In the genomic region with DNA sequence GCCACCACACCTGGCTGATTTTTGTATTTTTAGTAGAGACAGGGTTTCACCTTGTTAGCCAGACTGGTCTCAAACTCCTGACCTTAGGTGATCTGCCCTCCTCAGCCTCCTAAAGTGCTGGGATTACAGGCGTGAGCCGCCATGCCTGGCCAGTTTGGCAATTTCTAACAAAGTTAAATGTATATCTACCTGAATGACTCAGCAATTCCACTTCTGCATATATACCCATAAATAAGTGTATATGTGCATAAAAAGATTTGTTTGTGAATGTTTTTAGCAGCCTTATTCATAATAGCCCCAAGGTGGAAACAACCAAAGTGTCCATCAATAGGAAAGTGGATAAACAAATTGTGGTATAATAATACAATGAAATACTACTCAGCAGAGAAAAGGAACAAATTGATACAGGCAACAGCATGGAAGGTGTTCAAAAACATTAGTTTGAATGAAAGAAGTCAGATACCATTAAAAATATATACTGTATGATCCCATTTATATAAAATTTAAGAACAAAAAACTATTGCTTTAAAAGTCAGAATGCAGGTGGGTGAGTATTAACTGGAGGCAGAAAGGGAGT, we compare ENCODE assay signal across 25 cellular contexts.
"Had no signal": no experiment of that assay in that cellular context is flagged by ENCODE, and none has a peak within 500 bp of the region (broad histone marks: within the 10 kb centered on the region; RNA-seq: fewer than 3 reads in every experiment).

No MANE protein-coding gene starts in this region.

- H3K4me1 ChIP-seq: left ventricle myocardium inferior, neural progenitor cell, right atrium auricular region, stomach, uterus had no signal

- H3K27me3 ChIP-seq: hepatocyte, neural progenitor cell, neutrophil, ovary, right atrium auricular region, stomach, tibial artery, uterus had no signal

- H3K9ac ChIP-seq: neural progenitor cell had no signal

- H2AFZ ChIP-seq: hepatocyte, neural progenitor cell had no signal

- H3K36me3 ChIP-seq: left ventricle myocardium inferior, neural progenitor cell, neutrophil, ovary, right atrium auricular region, stomach, thoracic aorta, tibial artery, uterus had no signal

- H3K79me2 ChIP-seq: hepatocyte had no signal

- H3K4me2 ChIP-seq: hepatocyte, neural progenitor cell had no signal

- H3K4me3 ChIP-seq: hepatocyte, left ventricle myocardium inferior, lung, neural progenitor cell, ovary, right atrium auricular region, skin epidermis, stomach, thoracic aorta, tibial artery, uterus had no signal

- H3K9me3 ChIP-seq: left ventricle myocardium inferior, neutrophil, ovary, right atrium auricular region, stomach, thoracic aorta, tibial artery, uterus had no signal

- DNase-seq: islet precursor cell; left ventricle myocardium inferior; mesendoderm; naive B cell; natural killer cell; nephron progenitor cell; occipital lobe; ovary; stimulated activated CD4-positive, alpha-beta T cell treated with anti-CD3 and anti-CD28 coated beads, Interleukin-12 subunit alpha, Interleukin-12 subunit beta, amount 100 ng/mL, for 4 hours; stimulated activated CD4-positive, alpha-beta T cell treated with anti-CD3 and anti-CD28 coated beads, Interleukin-15, amount 100 ng/mL, for 24 hours; stimulated activated CD4-positive, alpha-beta T cell treated with anti-CD3 and anti-CD28 coated beads, Interleukin-2, amount 100 ng/mL, for 24 hours; stimulated activated CD4-positive, alpha-beta T cell treated with anti-CD3 and anti-CD28 coated beads, Interleukin-4, amount 100 ng/mL, for 1 hour; stimulated activated naive B cell treated with anti-CD40 and anti-IgM and Interleukin-4, amounts not matched to agents 10 μg/mL and 1 μg/mL and 100 μg/mL, for 72 hours; stimulated activated naive CD8-positive, alpha-beta T cell treated with anti-CD3 and anti-CD28 coated beads, Interleukin-15, Interleukin-2, amounts not matched to agents 100 U/mL and 50 U/mL, for 24 hours; stomach; tibial artery; uterus had no signal

- ATAC-seq: natural killer cell; sciatic nerve; stimulated activated naive B cell treated with anti-CD40 and anti-IgM and Interleukin-4, amounts not matched to agents 10 μg/mL and 1 μg/mL and 100 μg/mL, for 72 hours; stimulated activated naive CD8-positive, alpha-beta T cell treated with anti-CD3 and anti-CD28 coated beads, Interleukin-15, Interleukin-2, amounts not matched to agents 100 U/mL and 50 U/mL, for 24 hours had no signal

- H3K27ac ChIP-seq: hepatocyte, left ventricle myocardium inferior, neural progenitor cell, neutrophil, ovary, right atrium auricular region, skin epidermis, stomach, thoracic aorta, tibial artery, uterus had no signal
